11 cellular contexts compared by ENCODE assay signal in genomic region chr20:35871311-35871771, GRCh38.
A peak's percentile ranks its signal among the peaks of the same experiment; 100 is the strongest.
DNase-seq lines count a peak whose midpoint lies in the region; ATAC-seq and TF ChIP-seq lines count a peak whose summit lies in the region.
"Had no signal": no experiment of that assay in that cellular context is flagged by ENCODE, and none has a peak within 500 bp of the region (broad histone marks: within the 10 kb centered on the region; RNA-seq: fewer than 3 reads in every experiment).

No MANE protein-coding gene starts in this region.

- TF ChIP-seq CTCF in brain microvascular endothelial cell (IDR thresholded peaks at IDR 0.05; ENCODE audit: low read depth, low read length, missing control alignments) = no peak

- H3K27ac ChIP-seq in brain microvascular endothelial cell = peak overlapping the region; percentile 90

- no peak for DNase-seq in stimulated activated naive CD8-positive, alpha-beta T cell treated with anti-CD3 and anti-CD28 coated beads, Interleukin-15, amount 100 ng/mL, for 72 hours
- DNase-seq in brain microvascular endothelial cell (peak; percentile 68), COR-L47 (lab: John Stamatoyannopoulos, UW) (no peak), NCI-H82 treated with DMSO at 0.1 percent for 48 hours (lab: John Stamatoyannopoulos, UW; ENCODE audit: unreplicated experiment) (no peak)
- DNase-seq: activated CD4-positive, alpha-beta T cell treated with anti-CD3 and anti-CD28 coated beads, Interleukin-2, amount 50 U/mL, for 1 hour; DMS53; hippocampal formation had no signal

- H3K27ac Mint-ChIP-seq in stimulated activated naive CD8-positive, alpha-beta T cell treated with anti-CD3 and anti-CD28 coated beads, Interleukin-15, Interleukin-2, amounts not matched to agents 100 ng/mL and 50 ng/mL, for 24 hours = peak overlapping the region; percentile 3
- peak overlapping the region in 1 of 2 donors; percentile 28 for H3K27ac Mint-ChIP-seq in stimulated activated naive CD8-positive, alpha-beta T cell treated with anti-CD3 and anti-CD28 coated beads, Interleukin-15, amount 100 ng/mL, for 72 hours

- no peaks in the 10 kb centered on the region for H3K9me3 ChIP-seq in mucosa of stomach (ENCODE audit: control insufficient read depth, low read length)

- H3K4me3 Mint-ChIP-seq in stimulated activated naive CD8-positive, alpha-beta T cell treated with anti-CD3 and anti-CD28 coated beads, Interleukin-15, Interleukin-2, amounts not matched to agents 100 ng/mL and 50 ng/mL, for 24 hours = no peak overlapping the region
- H3K4me3 Mint-ChIP-seq in stimulated activated naive CD8-positive, alpha-beta T cell treated with anti-CD3 and anti-CD28 coated beads, Interleukin-15, amount 100 ng/mL, for 72 hours = no peak overlapping the region

- H3K4me1 ChIP-seq in mucosa of stomach (ENCODE audit: control insufficient read depth, insufficient read depth, low read length) = no peaks in the 10 kb centered on the region

- ATAC-seq in stimulated activated naive CD8-positive, alpha-beta T cell treated with anti-CD3 and anti-CD28 coated beads, Interleukin-15, amount 100 ng/mL, for 72 hours = no peak
- ATAC-seq in GM21447 (IDR thresholded peaks at IDR 0.05; ENCODE audit: unreplicated experiment) = no peak
- ATAC-seq in GM19324 (IDR thresholded peaks at IDR 0.05; ENCODE audit: low FRiP score, unreplicated experiment) = no peak

- H3K27me3 ChIP-seq in brain microvascular endothelial cell (replicated peaks) (no peaks in the 10 kb centered on the region), mucosa of stomach (ENCODE audit: control insufficient read depth, insufficient read depth, low read length) (no peaks in the 10 kb centered on the region)

- no peaks in the 10 kb centered on the region for H3K36me3 ChIP-seq in brain microvascular endothelial cell (replicated peaks)
- H3K36me3 ChIP-seq in mucosa of stomach (ENCODE audit: control insufficient read depth, insufficient read depth, low read length) = no peaks in the 10 kb centered on the region

- peaks cover 27% of the 10 kb centered on the region for H3K36me3 Mint-ChIP-seq in stimulated activated naive CD8-positive, alpha-beta T cell treated with anti-CD3 and anti-CD28 coated beads, Interleukin-15, Interleukin-2, amounts not matched to agents 100 ng/mL and 50 ng/mL, for 24 hours (ENCODE audit: low read depth)

- in situ Hi-C loops in brain microvascular endothelial cell (cut with HindIII; ENCODE audit: low pct_ligation_motif_present, low sequenced_read_pairs) = no loop called here

- H3K4me1 Mint-ChIP-seq in stimulated activated naive CD8-positive, alpha-beta T cell treated with anti-CD3 and anti-CD28 coated beads, Interleukin-15, Interleukin-2, amounts not matched to agents 100 ng/mL and 50 ng/mL, for 24 hours (ENCODE audit: low read depth) = peaks cover 8% of the 10 kb centered on the region
- H3K4me1 Mint-ChIP-seq in stimulated activated naive CD8-positive, alpha-beta T cell treated with anti-CD3 and anti-CD28 coated beads, Interleukin-15, amount 100 ng/mL, for 72 hours = peaks cover 17% of the 10 kb centered on the region

- H3K9me3 Mint-ChIP-seq in stimulated activated naive CD8-positive, alpha-beta T cell treated with anti-CD3 and anti-CD28 coated beads, Interleukin-15, Interleukin-2, amounts not matched to agents 100 ng/mL and 50 ng/mL, for 24 hours = no peaks in the 10 kb centered on the region
- H3K9me3 Mint-ChIP-seq in stimulated activated naive CD8-positive, alpha-beta T cell treated with anti-CD3 and anti-CD28 coated beads, Interleukin-15, amount 100 ng/mL, for 72 hours = no peaks in the 10 kb centered on the region

- no peaks in the 10 kb centered on the region for H3K27me3 Mint-ChIP-seq in stimulated activated naive CD8-positive, alpha-beta T cell treated with anti-CD3 and anti-CD28 coated beads, Interleukin-15, Interleukin-2, amounts not matched to agents 100 ng/mL and 50 ng/mL, for 24 hours
- H3K27me3 Mint-ChIP-seq in stimulated activated naive CD8-positive, alpha-beta T cell treated with anti-CD3 and anti-CD28 coated beads, Interleukin-15, amount 100 ng/mL, for 72 hours = no peaks in the 10 kb centered on the region

- peak overlapping the region; percentile 28 for H3K9ac ChIP-seq in mucosa of stomach (ENCODE audit: low read length)

- H3K4me3 ChIP-seq in brain microvascular endothelial cell (ENCODE audit: low read depth, low read length) (no peak overlapping the region), mucosa of stomach (ENCODE audit: low read length) (no peak overlapping the region)
